Comparison of ENCODE assay signal across 10 cellular contexts in the genomic region with DNA sequence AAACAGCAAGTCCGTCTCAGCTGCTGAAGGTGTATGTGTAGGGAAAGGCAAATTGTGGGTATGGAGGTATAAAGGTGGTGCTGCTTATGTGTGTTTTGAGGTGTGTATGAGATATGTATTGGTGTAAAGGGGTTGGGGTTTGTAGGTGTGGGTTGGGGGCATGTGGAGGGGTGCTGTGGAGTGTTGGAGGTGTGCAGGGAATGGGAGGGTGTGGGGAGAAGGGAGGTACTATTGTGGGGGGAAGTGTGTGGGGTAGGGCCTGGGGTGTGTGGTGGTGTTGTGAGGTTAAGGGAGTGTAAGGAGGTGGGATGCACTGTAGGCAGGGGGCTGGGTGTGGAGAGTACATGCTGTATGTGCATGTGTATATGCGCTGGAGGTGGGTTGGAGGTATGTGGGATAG. TPM values are rescaled to one million over a fixed set of nuclear protein-coding genes. Genes with fewer than 3 reads are reported as not detected.
DNase-seq lines count a peak whose midpoint lies in the region; ATAC-seq, FAIRE-seq and TF ChIP-seq lines count a peak whose summit lies in the region.
"Had no signal": no experiment of that assay in that cellular context is flagged by ENCODE, and none has a peak within 500 bp of the region (broad histone marks: within the 10 kb centered on the region; RNA-seq: fewer than 3 reads in every experiment).

No MANE protein-coding gene starts in this region.

- DNase-seq in OCI-LY7 (ENCODE audit: low spot score) (no peak), MCF 10A (ENCODE audit: unreplicated experiment) (no peak), lung (ENCODE audit: low spot score) (no peak), RCC 7860 (ENCODE audit: low spot score) (no peak), COLO668 (lab: John Stamatoyannopoulos, UW; ENCODE audit: unreplicated experiment) (no peak)
- DNase-seq: NCI-H187 treated with DMSO at 0.1 percent for 48 hours, retina had no signal

- peak overlapping the region in 2 of 5 donors; percentile 6 to 45 for H3K9ac ChIP-seq in subcutaneous abdominal adipose tissue (ENCODE audit: low read length in 5 of 5)

- peaks cover 35% of the 10 kb centered on the region for H4K20me1 ChIP-seq in OCI-LY7 (ENCODE audit: insufficient read depth, low read length)

- CTCF ChIA-PET in OCI-LY7 (lab: Charles Lee; ENCODE audit: unreplicated experiment) (no interaction called here), MCF 10A (lab: Yijun Ruan, JAX) (interaction anchor here (0.7 to 1.1 kb wide), 2 partner anchors 10 to 30 kb away, joined by 3 to 4 read pairs; no protein-coding TSS in a partner anchor)

- no peaks in the 10 kb centered on the region for H3K9me2 ChIP-seq in OCI-LY7 (ENCODE audit: insufficient read depth, low read length)

- intact Hi-C loops in OCI-LY7 (cut with micrococcal nuclease; ENCODE audit: unreplicated experiment) = no loop called here
- intact Hi-C loops in MCF 10A (cut with micrococcal nuclease) = no loop called here

- peak overlapping the region; percentile 25; the same call in 1 of the 2 replicates for H3K4me2 ChIP-seq in OCI-LY7 (ENCODE audit: low read length)

- POLR2A ChIA-PET in OCI-LY7 (lab: Charles Lee) (no interaction called here), MCF 10A (lab: Yijun Ruan, JAX) (interaction anchor here (0.8 kb wide), 1 partner anchor 15 kb away, joined by 3 read pairs; a partner anchor contains a TSS)

- H3K27me3 ChIP-seq in lung (ENCODE audit: control insufficient read depth, insufficient read depth) (no peaks in the 10 kb centered on the region), subcutaneous abdominal adipose tissue (ENCODE audit: control insufficient read depth in 5 of 5, insufficient read depth in 4 of 5, low read length in 5 of 5) (no peaks in the 10 kb centered on the region)

- no peak overlapping the region for H3K4me3 Mint-ChIP-seq in MCF 10A (ENCODE audit: unreplicated experiment)

- H3K36me3 ChIP-seq in OCI-LY7 (ENCODE audit: insufficient read depth, low read length) (peaks cover 71% of the 10 kb centered on the region), lung (ENCODE audit: control insufficient read depth in 2 of 2, insufficient read depth in 2 of 2, low read length in 2 of 2) (peaks cover 0 to 2% of the 10 kb centered on the region in 2 donors), subcutaneous abdominal adipose tissue (ENCODE audit: control insufficient read depth in 5 of 5, insufficient read depth in 5 of 5, low read length in 5 of 5) (peaks cover 4 to 10% (median 6%) of the 10 kb centered on the region in 5 donors)

- no peak overlapping the region for H3K4me3 ChIP-seq in OCI-LY7 (ENCODE audit: low read depth, low read length, poor library complexity, severe bottlenecking)
- H3K4me3 ChIP-seq in lung = no peak overlapping the region
- H3K4me3 ChIP-seq in subcutaneous abdominal adipose tissue (ENCODE audit: low read depth in 1 of 5, low read length in 5 of 5) = no peak overlapping the region

- TF ChIP-seq CTCF in OCI-LY7 (conservative IDR thresholded peaks at IDR 0.05; ENCODE audit: low read length) (no peak), MCF 10A (IDR thresholded peaks at IDR 0.05; ENCODE audit: unreplicated experiment) (no peak), lung (IDR thresholded peaks at IDR 0.05; ENCODE audit: control extremely low read depth, extremely low read depth) (no peak)

- peaks cover 27% of the 10 kb centered on the region for H3K4me1 Mint-ChIP-seq in MCF 10A (ENCODE audit: insufficient read depth, unreplicated experiment)

- FAIRE-seq in RCC 7860 (lab: Jason Lieb, UNC) = no peak

- H3K27me3 Mint-ChIP-seq in MCF 10A (ENCODE audit: insufficient read depth, unreplicated experiment) = no peaks in the 10 kb centered on the region

- H3K79me2 ChIP-seq in OCI-LY7 (ENCODE audit: insufficient read depth, low read depth, low read length) = peaks cover 87% of the 10 kb centered on the region

- H3K9me3 Mint-ChIP-seq in MCF 10A (ENCODE audit: unreplicated experiment) = no peaks in the 10 kb centered on the region

- BruUV-seq in OCI-LY7 (replicated peaks; lab: Mats Ljungman, UMichigan) = no TSS peak
- no TSS peak for BruUV-seq in MCF 10A (replicated peaks; lab: Mats Ljungman, UMichigan)

- H3K9me3 ChIP-seq in OCI-LY7 (ENCODE audit: low read length) (0 out of 2 replicates have a peak, but pooled peaks cover 6% of the 10 kb centered on the region), lung (ENCODE audit: control insufficient read depth in 2 of 2, insufficient read depth in 1 of 2, low read length in 1 of 2) (no peaks in the 10 kb centered on the region), subcutaneous abdominal adipose tissue (ENCODE audit: control insufficient read depth in 5 of 5, low read length in 5 of 5) (no peaks in the 10 kb centered on the region)

- H2AFZ ChIP-seq in OCI-LY7 (ENCODE audit: low read length) = no peak overlapping the region

- H3K4me1 ChIP-seq in OCI-LY7 (ENCODE audit: insufficient read depth, low read length, poor library complexity, severe bottlenecking) (peaks cover 73% of the 10 kb centered on the region), lung (ENCODE audit: control insufficient read depth in 2 of 2, insufficient read depth in 2 of 2, low read length in 2 of 2) (peaks cover 37 to 42% of the 10 kb centered on the region in 2 donors), subcutaneous abdominal adipose tissue (ENCODE audit: control insufficient read depth in 5 of 5, insufficient read depth in 5 of 5, low read length in 5 of 5) (peaks cover 7 to 68% (median 45%) of the 10 kb centered on the region in 5 donors)

- H3K36me3 Mint-ChIP-seq in MCF 10A (ENCODE audit: insufficient read depth, unreplicated experiment) = peaks cover 9% of the 10 kb centered on the region

- H3K27ac ChIP-seq in OCI-LY7 (ENCODE audit: low read depth, low read length, poor library complexity, severe bottlenecking) (peak overlapping the region; percentile 23), lung (ENCODE audit: low read depth in 1 of 2, low read length in 1 of 2) (peak overlapping the region; percentile 76 to 87), subcutaneous abdominal adipose tissue (ENCODE audit: low read depth, low read length) (peak overlapping the region; percentile 55)

- ATAC-seq in lung (ENCODE audit: insufficient read depth, low FRiP score) (no peak), HG02623 (IDR thresholded peaks at IDR 0.05; ENCODE audit: unreplicated experiment) (no peak), HG03378 (IDR thresholded peaks at IDR 0.05; ENCODE audit: unreplicated experiment) (no peak)

- 79 to 84% methylated on average over 2 of the region's 2 CpGs for WGBS in lung, 2 donors

- peak overlapping the region; percentile 87 for H3K27ac Mint-ChIP-seq in MCF 10A (ENCODE audit: low read depth, unreplicated experiment)

RNA-seq across cellular contexts. Expression of a gene that starts 15.7 kb away (rescaled TPM):
- 74.9 and 102 TPM in 2 replicates for total RNA-seq in OCI-LY7 (2014; rRNA removed; shearing (Covaris generic))
- total RNA-seq in OCI-LY7 (2022) (107 and 116 TPM in 2 replicates), MCF 10A (2022) (43.9 and 45.9 TPM in 2 replicates), lung (10 to 100 TPM; 34.2 to 64.9 TPM)
- 100 to 1,000 TPM in 1 of 2 donors, 10 to 100 TPM in 1; 75.2 to 129 TPM for polyA plus RNA-seq in lung

RNA-seq across cellular contexts. Expression of a gene that starts 18.7 kb away (rescaled TPM):
- 53.3 and 74.9 TPM in 2 replicates for total RNA-seq in OCI-LY7 (2014; rRNA removed; shearing (Covaris generic))
- total RNA-seq in OCI-LY7 (2022) = 129 and 149 TPM in 2 replicates
- 14.2 and 20.2 TPM in 2 replicates for total RNA-seq in MCF 10A (2022)
- total RNA-seq in lung = 100 to 1,000 TPM in 1 of 2 donors, 10 to 100 TPM in 1; 64.4 to 167 TPM
- polyA plus RNA-seq in lung = 100 to 1,000 TPM; 105 to 191 TPM

Comparison
In these comparisons a context has a peak if more than half of its experiments do, and no peak if none do; other contexts are left out.
1. H3K27ac ChIP-seq: peak in every context shown above with its lines; median percentile 82 in lung; 55 in subcutaneous abdominal adipose tissue; 23 in OCI-LY7.